In genomic region chr9:123090198-123090896, GRCh38 we compare ENCODE assay signal across 25 cellular contexts. TPM values are rescaled to one million over a fixed set of nuclear protein-coding genes. Genes with fewer than 3 reads are reported as not detected.
DNase-seq lines count a peak whose midpoint lies in the region; ATAC-seq and TF ChIP-seq lines count a peak whose summit lies in the region.
"Had no signal": no experiment of that assay in that cellular context is flagged by ENCODE, and none has a peak within 500 bp of the region (broad histone marks: within the 10 kb centered on the region; RNA-seq: fewer than 3 reads in every experiment).

No MANE protein-coding gene starts in this region.

- no peak for TF ChIP-seq CTCF in brain (conservative IDR thresholded peaks at IDR 0.05)
- TF ChIP-seq CTCF in prostate gland (IDR thresholded peaks at IDR 0.05): no peak

- H3K9me3 Mint-ChIP-seq in brain: no peaks in the 10 kb centered on the region
- no peaks in the 10 kb centered on the region for H3K9me3 Mint-ChIP-seq in stimulated activated naive B cell treated with anti-CD40 and anti-IgM and Interleukin-4, amounts not matched to agents 10 μg/mL and 1 μg/mL and 100 μg/mL, for 72 hours
- H3K9me3 Mint-ChIP-seq: activated CD8-positive, alpha-beta T cell treated with anti-CD3 and anti-CD28 coated beads for 36 hours; activated naive CD4-positive, alpha-beta T cell treated with anti-CD3 and anti-CD28 coated beads, Interleukin-2, amount 10 ng/mL, durations not matched to agents 7 days and 5 days; activated T-cell treated with anti-CD3 and anti-CD28 coated beads, Interleukin-2, amount 50 U/mL, for 24 hours; T-helper 1 cell treated with Interleukin-12 subunit alpha and Interleukin-12 subunit beta and Interleukin-4 antibody, amounts not matched to agents 30 μg/mL and 1 μg/mL, for 36 hours had no signal

- DNase-seq in EH (ENCODE audit: low read depth) (peak; percentile 73), NCI-H82 treated with DMSO at 0.1 percent for 48 hours (lab: John Stamatoyannopoulos, UW; ENCODE audit: unreplicated experiment) (peak; percentile 23), prostate gland (ENCODE audit: low spot score) (no peak), epidermal melanocyte (ENCODE audit: insufficient read length, low spot score) (no peak), AG08396 (ENCODE audit: low spot score) (no peak)
- no peak for DNase-seq in stimulated activated naive B cell treated with anti-CD40 and anti-IgM and Interleukin-4, amounts not matched to agents 10 μg/mL and 1 μg/mL and 100 μg/mL, for 72 hours
- DNase-seq: activated CD8-positive, alpha-beta T cell treated with anti-CD3 and anti-CD28 coated beads for 36 hours; activated naive CD4-positive, alpha-beta T cell treated with anti-CD3 and anti-CD28 coated beads, Interleukin-2, amount 10 ng/mL, durations not matched to agents 7 days and 5 days; activated T-cell treated with anti-CD3 and anti-CD28 coated beads, Interleukin-2, amount 50 U/mL, for 24 hours; body of pancreas; foreskin keratinocyte; Kasumi-1; kidney; NCI-H1092 treated with DMSO at 0.1 percent for 48 hours; NCI-H2107; OCI-M1; SHP77; sigmoid colon; stimulated activated naive CD4-positive, alpha-beta T cell; upper lobe of left lung had no signal

- intact Hi-C loops in prostate gland (cut with DNase I): no loop called here

- peak overlapping the region in 3 of 5 experiments; percentile 21 to 46 (median 32) for H3K27ac Mint-ChIP-seq in brain
- peak overlapping the region; percentile 37 for H3K27ac Mint-ChIP-seq in stimulated activated naive B cell treated with anti-CD40 and anti-IgM and Interleukin-4, amounts not matched to agents 10 μg/mL and 1 μg/mL and 100 μg/mL, for 72 hours
- H3K27ac Mint-ChIP-seq: activated CD8-positive, alpha-beta T cell treated with anti-CD3 and anti-CD28 coated beads for 36 hours; activated naive CD4-positive, alpha-beta T cell treated with anti-CD3 and anti-CD28 coated beads, Interleukin-2, amount 10 ng/mL, durations not matched to agents 7 days and 5 days; activated T-cell treated with anti-CD3 and anti-CD28 coated beads, Interleukin-2, amount 50 U/mL, for 24 hours; CD14-positive monocyte; T-helper 1 cell treated with Interleukin-12 subunit alpha and Interleukin-12 subunit beta and Interleukin-4 antibody, amounts not matched to agents 30 μg/mL and 1 μg/mL, for 36 hours had no signal

- H3K27ac ChIP-seq in prostate gland: no peak overlapping the region
- H3K27ac ChIP-seq: body of pancreas, foreskin keratinocyte, sigmoid colon, upper lobe of left lung, VCaP had no signal

- H3K36me3 ChIP-seq in prostate gland: no peaks in the 10 kb centered on the region

- no peak overlapping the region for H3K4me3 Mint-ChIP-seq in brain
- no peak overlapping the region for H3K4me3 Mint-ChIP-seq in stimulated activated naive B cell treated with anti-CD40 and anti-IgM and Interleukin-4, amounts not matched to agents 10 μg/mL and 1 μg/mL and 100 μg/mL, for 72 hours
- H3K4me3 Mint-ChIP-seq: activated CD8-positive, alpha-beta T cell treated with anti-CD3 and anti-CD28 coated beads for 36 hours; activated naive CD4-positive, alpha-beta T cell treated with anti-CD3 and anti-CD28 coated beads, Interleukin-2, amount 10 ng/mL, durations not matched to agents 7 days and 5 days; activated T-cell treated with anti-CD3 and anti-CD28 coated beads, Interleukin-2, amount 50 U/mL, for 24 hours; CD14-positive monocyte; T-helper 1 cell treated with Interleukin-12 subunit alpha and Interleukin-12 subunit beta and Interleukin-4 antibody, amounts not matched to agents 30 μg/mL and 1 μg/mL, for 36 hours had no signal

- no peaks in the 10 kb centered on the region for H3K4me1 Mint-ChIP-seq in brain
- H3K4me1 Mint-ChIP-seq in stimulated activated naive B cell treated with anti-CD40 and anti-IgM and Interleukin-4, amounts not matched to agents 10 μg/mL and 1 μg/mL and 100 μg/mL, for 72 hours: peaks cover 37 to 76% of the 10 kb centered on the region in 2 donors
- H3K4me1 Mint-ChIP-seq: activated naive CD4-positive, alpha-beta T cell treated with anti-CD3 and anti-CD28 coated beads, Interleukin-2, amount 10 ng/mL, durations not matched to agents 7 days and 5 days; CD14-positive monocyte had no signal

- ATAC-seq in stimulated activated naive B cell treated with anti-CD40 and anti-IgM and Interleukin-4, amounts not matched to agents 10 μg/mL and 1 μg/mL and 100 μg/mL, for 72 hours (replicated peaks): no peak
- ATAC-seq: activated CD8-positive, alpha-beta T cell treated with anti-CD3 and anti-CD28 coated beads for 36 hours; body of pancreas; foreskin keratinocyte had no signal

- H3K36me3 Mint-ChIP-seq in brain: peaks cover 72% of the 10 kb centered on the region
- peaks cover 40 to 68% of the 10 kb centered on the region in 2 donors for H3K36me3 Mint-ChIP-seq in stimulated activated naive B cell treated with anti-CD40 and anti-IgM and Interleukin-4, amounts not matched to agents 10 μg/mL and 1 μg/mL and 100 μg/mL, for 72 hours

- no peaks in the 10 kb centered on the region for H3K27me3 ChIP-seq in prostate gland (replicated peaks; ENCODE audit: insufficient read depth)
- H3K27me3 ChIP-seq: body of pancreas, foreskin keratinocyte, sigmoid colon, upper lobe of left lung had no signal

- no peaks in the 10 kb centered on the region for H3K27me3 Mint-ChIP-seq in brain
- H3K27me3 Mint-ChIP-seq in stimulated activated naive B cell treated with anti-CD40 and anti-IgM and Interleukin-4, amounts not matched to agents 10 μg/mL and 1 μg/mL and 100 μg/mL, for 72 hours: no peaks in the 10 kb centered on the region
- H3K27me3 Mint-ChIP-seq: activated CD8-positive, alpha-beta T cell treated with anti-CD3 and anti-CD28 coated beads for 36 hours; activated naive CD4-positive, alpha-beta T cell treated with anti-CD3 and anti-CD28 coated beads, Interleukin-2, amount 10 ng/mL, durations not matched to agents 7 days and 5 days; activated T-cell treated with anti-CD3 and anti-CD28 coated beads, Interleukin-2, amount 50 U/mL, for 24 hours had no signal

- no peak overlapping the region for H3K4me3 ChIP-seq in prostate gland
- H3K4me3 ChIP-seq: body of pancreas, sigmoid colon, upper lobe of left lung had no signal

- no peaks in the 10 kb centered on the region for H3K9me3 ChIP-seq in prostate gland
- H3K9me3 ChIP-seq: body of pancreas, sigmoid colon, upper lobe of left lung had no signal

- no peak for TF ChIP-seq POLR2A in prostate gland (IDR thresholded peaks at IDR 0.05)

- 80% methylated on average over 8 of the region's 8 CpGs for WGBS in prostate gland

- H3K4me1 ChIP-seq in prostate gland (replicated peaks): peaks cover 5% of the 10 kb centered on the region
- H3K4me1 ChIP-seq: body of pancreas, foreskin keratinocyte, sigmoid colon, upper lobe of left lung had no signal

RNA-seq across cellular contexts. Expression of gene GPR21, which starts 56.9 kb away (rescaled TPM):
- not detected for polyA plus RNA-seq in brain (ENCODE audit: insufficient read depth, low read depth, low replicate concordance)
- under 1 TPM in 1 of 2 donors, not detected in 1; 0.97 TPM for total RNA-seq in prostate gland
- total RNA-seq: body of pancreas, myocyte had no signal
- polyA plus RNA-seq: CD14-positive monocyte, foreskin keratinocyte had no signal

Comparison
In these comparisons a context has a peak if more than half of its experiments do, and no peak if none do; other contexts are left out.
1. DNase-seq: peak in EH (single experiment) and NCI-H82 treated with DMSO at 0.1 percent for 48 hours (single experiment); none in stimulated activated naive B cell treated with anti-CD40 and anti-IgM and Interleukin-4, amounts not matched to agents 10 μg/mL and 1 μg/mL and 100 μg/mL, for 72 hours (single experiment), prostate gland (single experiment), epidermal melanocyte (single experiment) and AG08396 (single experiment).